Comparison of ENCODE assay signal across 9 cellular contexts in the genomic region with DNA sequence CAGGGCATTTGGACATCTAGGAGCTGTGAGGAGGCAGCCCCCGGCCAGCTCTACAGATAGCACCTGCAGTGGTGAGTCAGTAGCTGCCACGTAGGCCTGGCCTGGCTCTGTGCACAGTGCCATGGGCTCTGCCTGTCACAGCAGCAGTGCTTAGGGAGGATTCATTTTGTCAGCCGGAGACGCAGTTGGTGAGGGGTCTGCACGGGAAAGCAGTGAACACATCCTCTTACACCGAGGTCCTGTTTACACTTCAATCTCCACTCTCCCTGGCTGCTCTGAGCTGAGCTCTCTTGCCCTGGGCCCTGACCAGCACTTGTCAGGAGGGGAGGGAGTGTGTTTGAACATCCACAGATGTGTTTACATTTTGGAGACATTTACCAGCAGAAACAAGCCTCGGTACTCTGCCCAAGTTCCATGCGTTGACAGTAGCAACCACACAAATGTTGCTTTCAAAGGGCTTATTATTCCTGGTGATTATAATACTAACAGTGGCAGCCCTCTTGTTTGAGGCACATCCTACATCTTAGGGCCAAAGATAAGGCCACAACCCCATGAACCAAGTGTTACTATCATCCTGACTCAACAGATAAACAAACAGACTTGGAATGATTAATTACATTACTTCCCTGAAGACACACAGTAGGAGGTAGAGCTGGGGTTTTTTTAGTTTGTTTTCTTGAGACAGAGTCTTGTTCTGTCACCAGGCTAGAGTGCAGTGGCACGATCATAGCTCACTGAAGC.
DNase-seq lines count a peak whose midpoint lies in the region; ATAC-seq, FAIRE-seq and TF ChIP-seq lines count a peak whose summit lies in the region.
"Had no signal": no experiment of that assay in that cellular context is flagged by ENCODE, and none has a peak within 500 bp of the region (broad histone marks: within the 10 kb centered on the region; RNA-seq: fewer than 3 reads in every experiment).

No MANE protein-coding gene starts in this region.

- H3K4me1 ChIP-seq in stomach smooth muscle (ENCODE audit: control insufficient read depth, insufficient read depth, low read length) (peaks cover 52% of the 10 kb centered on the region), heart left ventricle (peaks cover 0 to 5% (median 0%) of the 10 kb centered on the region in 12 donors)

- FAIRE-seq in RCC 7860 (lab: Jason Lieb, UNC): no peak

- H3K9me3 ChIP-seq in stomach smooth muscle (ENCODE audit: control insufficient read depth in 2 of 2, low read length in 2 of 2): no peaks in the 10 kb centered on the region
- no peaks in the 10 kb centered on the region for H3K9me3 ChIP-seq in heart left ventricle

- peak overlapping the region; percentile 36 to 40 for H3K9ac ChIP-seq in stomach smooth muscle (ENCODE audit: low read length in 2 of 2)

- TF ChIP-seq POLR2A in heart left ventricle (IDR thresholded peaks at IDR 0.05): no peak

- no peak for TF ChIP-seq CTCF in foreskin fibroblast (IDR thresholded peaks at IDR 0.05; ENCODE audit: low read depth, low read length)
- no peak for TF ChIP-seq CTCF in heart left ventricle (IDR thresholded peaks at IDR 0.05)

- DNase-seq in activated CD4-positive, CD25-positive, alpha-beta regulatory T cell treated with anti-CD3 and anti-CD28 coated beads, Interleukin-2, amount 50 U/mL, for 72 hours: no peak
- DNase-seq in RCC 7860 (ENCODE audit: low spot score) (peak; percentile 67), foreskin fibroblast (peak; percentile 26 to 60), D341Med (ENCODE audit: low spot score) (no peak), heart left ventricle (no peak)
- DNase-seq: T-cell had no signal

- H3K27ac ChIP-seq in stomach smooth muscle (ENCODE audit: low read length) (peak overlapping the region; percentile 93), heart left ventricle (peak overlapping the region in 1 of 12 donors; percentile 65)

- intact Hi-C loops in heart left ventricle (cut with DNase I): no loop called here

- H3K27me3 ChIP-seq in stomach smooth muscle (ENCODE audit: control insufficient read depth in 1 of 2, insufficient read depth in 2 of 2, low read length in 2 of 2) (no peaks in the 10 kb centered on the region), heart left ventricle (peaks cover 0 to 12% (median 0%) of the 10 kb centered on the region in 9 donors)

- H3K4me3 ChIP-seq in foreskin fibroblast (ENCODE audit: low read depth in 1 of 2, low read length in 2 of 2) (no peak overlapping the region), stomach smooth muscle (ENCODE audit: low read length in 2 of 2) (peak overlapping the region in 1 of 2 donors; percentile 8), heart left ventricle (no peak overlapping the region)

- H3K36me3 ChIP-seq in stomach smooth muscle (ENCODE audit: control insufficient read depth in 2 of 2, insufficient read depth in 2 of 2, low read length in 2 of 2): no peaks in the 10 kb centered on the region
- H3K36me3 ChIP-seq in heart left ventricle: no peaks in the 10 kb centered on the region

- 57 to 63% (median 61%) methylated on average over 8 to 9 of the region's 9 CpGs for WGBS in heart left ventricle, 4 donors

- ATAC-seq in activated CD4-positive, CD25-positive, alpha-beta regulatory T cell treated with anti-CD3 and anti-CD28 coated beads, Interleukin-2, amount 50 U/mL, for 24 hours: peak; percentile 37 to 66
- ATAC-seq in HG03135 (IDR thresholded peaks at IDR 0.05; ENCODE audit: unreplicated experiment) (no peak), heart left ventricle (no peak)
- ATAC-seq: T-cell had no signal

Comparison
In these comparisons a context has a peak if more than half of its experiments do, and no peak if none do; other contexts are left out.
1. ATAC-seq: peak in activated CD4-positive, CD25-positive, alpha-beta regulatory T cell treated with anti-CD3 and anti-CD28 coated beads, Interleukin-2, amount 50 U/mL, for 24 hours (2 of 2); none in HG03135 (single experiment) and heart left ventricle (0 of 4).
2. DNase-seq: peak in RCC 7860 (single experiment) and foreskin fibroblast (2 of 2); none in activated CD4-positive, CD25-positive, alpha-beta regulatory T cell treated with anti-CD3 and anti-CD28 coated beads, Interleukin-2, amount 50 U/mL, for 72 hours (single experiment), D341Med (single experiment) and heart left ventricle (0 of 5).